ENCODE assay signal across 21 cellular contexts in the genomic region with DNA sequence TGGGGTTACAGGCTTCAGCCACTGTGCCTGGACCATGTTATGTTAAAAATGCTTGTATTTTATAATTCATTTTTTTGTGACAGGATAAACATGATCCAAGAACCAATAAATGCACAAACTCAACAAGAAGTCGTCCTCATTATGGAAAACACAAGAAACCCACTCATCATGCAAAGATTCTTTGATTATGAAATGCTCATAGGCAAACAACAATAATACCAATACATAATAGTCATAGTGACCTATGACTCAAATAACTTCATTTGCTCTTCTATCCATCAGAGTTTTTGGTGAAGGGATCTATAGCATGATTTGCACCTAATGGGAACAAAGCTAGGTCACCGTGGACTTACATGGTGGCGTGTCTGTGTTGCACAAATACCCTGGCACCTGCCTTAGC.
"Had no signal": no experiment of that assay in that cellular context is flagged by ENCODE, and none has a peak within 500 bp of the region (broad histone marks: within the 10 kb centered on the region; RNA-seq: fewer than 3 reads in every experiment).

No MANE protein-coding gene starts in this region.

- H3K4me3 ChIP-seq: gastrocnemius medialis, left ventricle myocardium inferior, ovary, prostate gland, thyroid gland had no signal

- H3K36me3 ChIP-seq: gastrocnemius medialis, left ventricle myocardium inferior, ovary, prostate gland, thyroid gland had no signal

- H3K4me1 ChIP-seq: prostate gland, thyroid gland had no signal

- ATAC-seq: activated naive CD8-positive, alpha-beta T cell treated with anti-CD3 and anti-CD28 coated beads, Interleukin-2, amount 50 U/mL, for 24 hours; activated T-cell treated with anti-CD3 and anti-CD28 coated beads, Interleukin-2, amount 50 U/mL, for 4 hours; gastrocnemius medialis; natural killer cell; WTC11 had no signal

- H3K9me3 ChIP-seq: gastrocnemius medialis, left ventricle myocardium inferior, ovary, prostate gland, thyroid gland had no signal

- H3K27me3 ChIP-seq: gastrocnemius medialis, ovary, thyroid gland had no signal

- DNase-seq: activated CD4-positive, alpha-beta T cell treated with anti-CD3 and anti-CD28 coated beads, Interleukin-2, amount 50 U/mL, for 4 hours; activated CD8-positive, alpha-beta memory T cell treated with anti-CD3 and anti-CD28 coated beads for 24 hours; activated CD8-positive, alpha-beta memory T cell treated with anti-CD3 and anti-CD28 coated beads, Interleukin-2, amount 50 U/mL, for 48 hours; activated naive CD4-positive, alpha-beta T cell treated with Interleukin-2 at 50 U/mL for 16 hours; activated naive CD8-positive, alpha-beta T cell treated with anti-CD3 and anti-CD28 coated beads, Interleukin-2, amount 50 U/mL, for 24 hours; activated T-cell treated with anti-CD3 and anti-CD28 coated beads, Interleukin-2, amount 50 U/mL, for 4 hours; anterior cingulate cortex; central memory CD4-positive, alpha-beta T cell; effector memory CD4-positive, alpha-beta T cell; gastrocnemius medialis; hippocampal formation; left ventricle myocardium inferior; natural killer cell; ovary; stimulated activated CD4-positive, alpha-beta T cell treated with anti-CD3 and anti-CD28 coated beads, Interleukin-12 subunit alpha, Interleukin-12 subunit beta, amount 100 ng/mL, for 4 hours; stimulated activated CD4-positive, alpha-beta T cell treated with anti-CD3 and anti-CD28 coated beads, Interleukin-4, amount 100 ng/mL, for 4 hours; substantia nigra; T-helper 9 cell; thyroid gland had no signal

- H3K27ac ChIP-seq: gastrocnemius medialis, left ventricle myocardium inferior, ovary, prostate gland, thyroid gland had no signal
